Comparison of ENCODE assay signal across 1 cellular context in genomic region chr4:7831330-7831729, GRCh38.
TF ChIP-seq lines count a peak whose summit lies in the region.

No MANE protein-coding gene starts in this region.

TF ChIP-seq in GM12878, 131 proteins besides CTCF, POLR2A, EP300 and RAD21 (continued from another document):
- TF ChIP-seq JUND (IDR thresholded peaks at IDR 0.05; ENCODE audit: low read depth, low read length) (no peak), MEF2A (IDR thresholded peaks at IDR 0.05; ENCODE audit: insufficient read depth, low read depth, low read length) (peak; percentile 94), ASH2L (IDR thresholded peaks at IDR 0.05; ENCODE audit: borderline replicate concordance, low read depth) (no peak), MLLT1 (IDR thresholded peaks at IDR 0.05) (no peak), RUNX3 (IDR thresholded peaks at IDR 0.05; ENCODE audit: low read length) (0 out of 2 replicates have a peak, but pooled peaks have one; percentile 32), TCF7 (IDR thresholded peaks at IDR 0.05; ENCODE audit: borderline replicate concordance) (peak; percentile 17; the same call in 1 of the 2 replicates), E2F8 (IDR thresholded peaks at IDR 0.05; ENCODE audit: low read depth, partially characterized antibody) (no peak), CREM (IDR thresholded peaks at IDR 0.05; ENCODE audit: low read depth) (peak; percentile 67; the same call in 1 of the 2 replicates), NFIC (IDR thresholded peaks at IDR 0.05; ENCODE audit: low read depth, low read length) (peak; percentile 76; the same call in 1 of the 2 replicates), SKIL (IDR thresholded peaks at IDR 0.05; ENCODE audit: low read depth, poor library complexity, severe bottlenecking) (no peak), GABPA (IDR thresholded peaks at IDR 0.05; ENCODE audit: low read depth) (0 out of 2 replicates have a peak, but pooled peaks have one; percentile 29), KDM1A (IDR thresholded peaks at IDR 0.05; ENCODE audit: borderline replicate concordance) (no peak), ATF2 (IDR thresholded peaks at IDR 0.05; ENCODE audit: low read length) (peak; percentile 79)
